ENCODE assay signal across 27 cellular contexts in the genomic region with DNA sequence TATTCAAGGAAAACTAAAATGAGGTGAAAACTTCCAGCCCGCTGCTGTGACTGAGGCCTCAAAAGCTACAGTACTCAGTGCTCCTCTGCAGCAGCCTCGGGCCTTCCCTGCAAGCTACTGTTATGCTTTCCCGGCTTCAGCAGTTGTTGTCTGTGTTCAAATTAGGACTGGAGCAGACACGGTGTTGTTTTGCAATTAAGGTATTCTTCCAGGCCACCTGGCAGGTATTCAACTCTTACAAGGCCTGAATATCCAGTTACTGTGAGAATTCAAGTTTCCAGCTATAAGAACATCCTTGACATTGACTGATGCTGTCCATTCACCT. TPM values are rescaled to one million over a fixed set of nuclear protein-coding genes. Genes with fewer than 3 reads are reported as not detected.
DNase-seq lines count a peak whose midpoint lies in the region; ATAC-seq and TF ChIP-seq lines count a peak whose summit lies in the region.
"Had no signal": no experiment of that assay in that cellular context is flagged by ENCODE, and none has a peak within 500 bp of the region (broad histone marks: within the 10 kb centered on the region; RNA-seq: fewer than 3 reads in every experiment).

No MANE protein-coding gene starts in this region.

- H3K36me3 Mint-ChIP-seq in activated naive CD4-positive, alpha-beta T cell treated with anti-CD3 and anti-CD28 coated beads, Interleukin-2, amount 50 U/mL, for 72 hours, result peaks cover 28 to 33% of the 10 kb centered on the region in 2 donors

- no peak for ATAC-seq in right cardiac atrium
- ATAC-seq in right lobe of liver, result peak in 3 of 4 donors; percentile 10 to 22 (median 21)
- ATAC-seq in GM19023 (IDR thresholded peaks at IDR 0.05; ENCODE audit: unreplicated experiment), result no peak
- ATAC-seq in activated naive CD4-positive, alpha-beta T cell treated with anti-CD3 and anti-CD28 coated beads, Interleukin-2, amount 50 U/mL, for 72 hours, result no peak
- ATAC-seq: T-cell had no signal

- H3K4me3 ChIP-seq in cardiac muscle cell (no peak overlapping the region), right cardiac atrium (ENCODE audit: low read length) (no peak overlapping the region), right lobe of liver (no peak overlapping the region), sigmoid colon (no peak overlapping the region)
- H3K4me3 ChIP-seq: BLaER1 treated with 17β-estradiol and CSF1 and Interleukin-3, amounts not matched to agents 10 nM and 100 nM; HAP-1 had no signal

- H3K36me3 ChIP-seq in cardiac muscle cell (peaks cover 45% of the 10 kb centered on the region), right lobe of liver (peaks cover 1 to 74% (median 39%) of the 10 kb centered on the region in 4 donors), sigmoid colon (peaks cover 11 to 94% (median 50%) of the 10 kb centered on the region in 4 donors)

- no peak for TF ChIP-seq POLR2A in right lobe of liver (IDR thresholded peaks at IDR 0.05)
- no peak for TF ChIP-seq POLR2A in sigmoid colon (IDR thresholded peaks at IDR 0.05)

- TF ChIP-seq CTCF in cardiac muscle cell (IDR thresholded peaks at IDR 0.05; ENCODE audit: low read depth, low read length), result no peak
- TF ChIP-seq CTCF in right lobe of liver (IDR thresholded peaks at IDR 0.05), result no peak
- no peak for TF ChIP-seq CTCF in sigmoid colon (IDR thresholded peaks at IDR 0.05)

- DNase-seq in cardiac muscle cell (ENCODE audit: low read depth in 1 of 2, low spot score in 1 of 2) (no peak), right cardiac atrium (no peak), astrocyte of the hippocampus (ENCODE audit: low read depth, low spot score) (peak; percentile 41), right lobe of liver (no peak), DMS79 treated with DMSO at 0.1 percent for 48 hours (lab: John Stamatoyannopoulos, UW) (no peak), sigmoid colon (no peak)
- DNase-seq in activated naive CD4-positive, alpha-beta T cell treated with anti-CD3 and anti-CD28 coated beads, Interleukin-2, amount 50 U/mL, for 72 hours (ENCODE audit: low spot score in 2 of 2), result no peak
- DNase-seq: Calu3; CD4-positive, alpha-beta memory T cell; DND-41; GOT3; HFFc6; KG1; NCI-H1048; NCI-H1417 treated with DMSO at 0.1 percent for 48 hours; NCI-H1694 treated with DMSO at 0.1 percent for 48 hours; NCI-H2081; NCI-H446; NCI-H524 treated with DMSO at 0.1 percent for 48 hours; NCI-H774; NK-92 treated with Interleukin-12 subunit alpha and Interleukin-12 subunit beta, amount 100 ng/mL, for 24 hours; SHP77; T-cell had no signal

- H3K27ac Mint-ChIP-seq in activated naive CD4-positive, alpha-beta T cell treated with anti-CD3 and anti-CD28 coated beads, Interleukin-2, amount 50 U/mL, for 72 hours, result no peak overlapping the region
- H3K27ac Mint-ChIP-seq: HFFc6, T-cell had no signal

- WGBS in right cardiac atrium, result 57% methylated on average over 4 of the region's 4 CpGs
- 67% methylated on average over 2 of the region's 4 CpGs for WGBS in right lobe of liver (ENCODE audit: insufficient coverage, low coverage, low lambda C conversion rate, missing lambda C conversion rate)
- WGBS in sigmoid colon, 2 donors, result 64 to 81% methylated on average over 4 of the region's 4 CpGs

- H3K27ac ChIP-seq in cardiac muscle cell (peak overlapping the region; percentile 39), right cardiac atrium (ENCODE audit: low read length) (no peak overlapping the region), right lobe of liver (peak overlapping the region in 1 of 3 donors; percentile 43), sigmoid colon (no peak overlapping the region)
- H3K27ac ChIP-seq: BLaER1 treated with 17β-estradiol and CSF1 and Interleukin-3, amounts not matched to agents 10 nM and 100 nM; RWPE1 had no signal

- intact Hi-C loops in right cardiac atrium (cut with DNase I), result no loop called here
- intact Hi-C loops in right lobe of liver (cut with DNase I), result no loop called here
- intact Hi-C loops in sigmoid colon (cut with DNase I), result no loop called here

- peaks cover 3% of the 10 kb centered on the region for H3K4me1 ChIP-seq in cardiac muscle cell (ENCODE audit: low read depth)
- H3K4me1 ChIP-seq in right cardiac atrium (ENCODE audit: control insufficient read depth, insufficient read depth, low read length), result no peaks in the 10 kb centered on the region
- peaks cover 0 to 40% (median 11%) of the 10 kb centered on the region in 4 donors for H3K4me1 ChIP-seq in right lobe of liver
- no peaks in the 10 kb centered on the region for H3K4me1 ChIP-seq in sigmoid colon
- H3K4me1 ChIP-seq: BLaER1 treated with 17β-estradiol and CSF1 and Interleukin-3, amounts not matched to agents 10 nM and 100 nM; HAP-1 had no signal

- no peak for TF ChIP-seq EP300 in sigmoid colon (IDR thresholded peaks at IDR 0.05)

- H3K27me3 ChIP-seq in cardiac muscle cell (no peaks in the 10 kb centered on the region), right cardiac atrium (ENCODE audit: control insufficient read depth, insufficient read depth) (no peaks in the 10 kb centered on the region), right lobe of liver (no peaks in the 10 kb centered on the region), sigmoid colon (no peaks in the 10 kb centered on the region)
- H3K27me3 ChIP-seq: BLaER1 treated with 17β-estradiol and CSF1 and Interleukin-3, amounts not matched to agents 10 nM and 100 nM had no signal

- H3K9me3 Mint-ChIP-seq in activated naive CD4-positive, alpha-beta T cell treated with anti-CD3 and anti-CD28 coated beads, Interleukin-2, amount 50 U/mL, for 72 hours, result no peaks in the 10 kb centered on the region
- H3K9me3 Mint-ChIP-seq: CD4-positive, alpha-beta memory T cell; HFFc6; T-cell had no signal

- H3K9me3 ChIP-seq in cardiac muscle cell (ENCODE audit: low read depth) (no peaks in the 10 kb centered on the region), right cardiac atrium (ENCODE audit: control insufficient read depth, low read length) (no peaks in the 10 kb centered on the region), right lobe of liver (no peaks in the 10 kb centered on the region), sigmoid colon (no peaks in the 10 kb centered on the region)
- H3K9me3 ChIP-seq: BLaER1 treated with 17β-estradiol and CSF1 and Interleukin-3, amounts not matched to agents 10 nM and 100 nM; HAP-1 had no signal

RNA-seq across cellular contexts. Expression of a gene that starts 10.7 kb away (rescaled TPM):
- 73.1 and 104 TPM in 2 replicates for total RNA-seq in cardiac muscle cell
- 86.1 and 111 TPM in 2 replicates for polyA plus RNA-seq in cardiac muscle cell
- 10 to 100 TPM; 47.0 to 59.5 (median 57.4) TPM for total RNA-seq in right cardiac atrium
- 38.2 TPM for polyA plus RNA-seq in right cardiac atrium
- 100 to 1,000 TPM in 5 of 6 experiments, 10 to 100 TPM in 1; 87.9 to 187 (median 133) TPM for total RNA-seq in right lobe of liver
- total RNA-seq in activated naive CD4-positive, alpha-beta T cell treated with anti-CD3 and anti-CD28 coated beads, Interleukin-2, amount 50 U/mL, for 72 hours, result 10 to 100 TPM; 41.0 to 77.9 TPM
- 10 to 100 TPM; 48.1 to 64.9 (median 52.9) TPM for total RNA-seq in sigmoid colon
- 10 to 100 TPM; 18.6 to 75.2 (median 29.1) TPM for polyA plus RNA-seq in sigmoid colon

Comparison
In these comparisons a context has a peak if more than half of its experiments do, and no peak if none do; other contexts are left out.
1. ATAC-seq: peak in right lobe of liver (3 of 4); none in right cardiac atrium (0 of 2), GM19023 (single experiment) and activated naive CD4-positive, alpha-beta T cell treated with anti-CD3 and anti-CD28 coated beads, Interleukin-2, amount 50 U/mL, for 72 hours (0 of 2).